27 cellular contexts compared by ENCODE assay signal in genomic region chr2:2492800-2493199, GRCh38.
"Had no signal": no experiment of that assay in that cellular context is flagged by ENCODE, and none has a peak within 500 bp of the region (broad histone marks: within the 10 kb centered on the region; RNA-seq: fewer than 3 reads in every experiment).

No MANE protein-coding gene starts in this region.

- H3K27ac Mint-ChIP-seq: dendritic cell treated with granulocyte-macrophage colony-stimulating factor and Interleukin-4, amounts not matched to agents 40 ng/mL and 50 ng/mL, for 4 days; effector memory CD8-positive, alpha-beta T cell; endodermal cell had no signal

- H3K27me3 ChIP-seq: colonic mucosa, esophagus squamous epithelium, foreskin keratinocyte, gastrocnemius medialis, gastroesophageal sphincter had no signal

- H3K9me3 ChIP-seq: colonic mucosa, esophagus squamous epithelium, gastrocnemius medialis, gastroesophageal sphincter, heart right ventricle had no signal

- DNase-seq: colonic mucosa; cortex of kidney; dermis blood vessel endothelial cell; dorsolateral prefrontal cortex; effector CD4-positive, alpha-beta T cell; effector CD8-positive, alpha-beta T cell; effector memory CD4-positive, alpha-beta T cell; effector memory CD8-positive, alpha-beta T cell; endodermal cell; erythroblast; esophagus squamous epithelium; foreskin fibroblast; foreskin keratinocyte; foreskin melanocyte; gastrocnemius medialis; glutamatergic neuron; heart left ventricle; heart right ventricle had no signal

- H3K36me3 ChIP-seq: colonic mucosa, esophagus squamous epithelium, gastrocnemius medialis, gastroesophageal sphincter, heart left ventricle, heart right ventricle had no signal

- H3K9me3 Mint-ChIP-seq: dendritic cell treated with granulocyte-macrophage colony-stimulating factor and Interleukin-4, amounts not matched to agents 40 ng/mL and 50 ng/mL, for 4 days; endodermal cell had no signal

- H3K4me1 Mint-ChIP-seq: endodermal cell had no signal

- H3K4me1 ChIP-seq: colonic mucosa, esophagus squamous epithelium, foreskin keratinocyte, gastrocnemius medialis, gastroesophageal sphincter, heart left ventricle, heart right ventricle had no signal

- H3K27ac ChIP-seq: colonic mucosa, coronary artery, dorsolateral prefrontal cortex, epithelial cell of prostate, esophagus squamous epithelium, foreskin keratinocyte, gastrocnemius medialis, gastroesophageal sphincter, heart left ventricle, heart right ventricle had no signal

- ATAC-seq: effector memory CD8-positive, alpha-beta T cell; esophagus mucosa; foreskin keratinocyte; gastrocnemius medialis; gastroesophageal sphincter; heart left ventricle; heart right ventricle had no signal

- H3K4me3 Mint-ChIP-seq: dendritic cell treated with granulocyte-macrophage colony-stimulating factor and Interleukin-4, amounts not matched to agents 40 ng/mL and 50 ng/mL, for 4 days; effector memory CD8-positive, alpha-beta T cell; endodermal cell had no signal

- H3K27me3 Mint-ChIP-seq: dendritic cell treated with granulocyte-macrophage colony-stimulating factor and Interleukin-4, amounts not matched to agents 40 ng/mL and 50 ng/mL, for 4 days had no signal

- H3K4me3 ChIP-seq: colonic mucosa, coronary artery, dorsolateral prefrontal cortex, esophagus squamous epithelium, gastrocnemius medialis, gastroesophageal sphincter, heart left ventricle, heart right ventricle had no signal

- FAIRE-seq: colon, endometrium, endothelial cell of umbilical vein, frontal cortex had no signal
